ENCODE assay signal across 32 cellular contexts in genomic region chr12:93185369-93185741, GRCh38.
A peak's percentile ranks its signal among the peaks of the same experiment; 100 is the strongest.
DNase-seq lines count a peak whose midpoint lies in the region; ATAC-seq, FAIRE-seq and TF ChIP-seq lines count a peak whose summit lies in the region.
"Had no signal": no experiment of that assay in that cellular context is flagged by ENCODE, and none has a peak within 500 bp of the region (broad histone marks: within the 10 kb centered on the region; RNA-seq: fewer than 3 reads in every experiment).

No MANE protein-coding gene starts in this region.

- DNase-seq in activated CD8-positive, alpha-beta T cell treated with anti-CD3 and anti-CD28 coated beads, Interleukin-2, amount 10 ng/mL, durations not matched to agents 7 days and 5 days = no peak
- no peak for DNase-seq in activated CD8-positive, alpha-beta T cell treated with anti-CD3 and anti-CD28 coated beads for 36 hours
- no peak for DNase-seq in DND-41
- no peak for DNase-seq in GM12878 (ENCODE audit: low read depth, low spot score)
- DNase-seq in upper lobe of left lung = no peak
- no peak for DNase-seq in NCI-H1105 treated with DMSO at 0.1 percent for 48 hours (lab: John Stamatoyannopoulos, UW)
- DNase-seq in vagina (ENCODE audit: extremely low spot score in 2 of 2) = no peak
- DNase-seq: 8988T; activated CD4-positive, alpha-beta T cell treated with anti-CD3 and anti-CD28 coated beads for 4 hours; activated effector memory CD4-positive, alpha-beta T cell treated with anti-CD3 and anti-CD28 coated beads, Interleukin-2, amount 50 U/mL, for 16 hours; activated T-cell treated with anti-CD3 and anti-CD28 coated beads, Interleukin-2, amount 50 U/mL, for 24 hours; aorta; CD4-positive, alpha-beta memory T cell; colonic mucosa; erythroblast; glutamatergic neuron; H7; midbrain; naive thymus-derived CD8-positive, alpha-beta T cell; NCI-H1436; NCI-H2081; NCI-H2227 treated with DMSO at 0.1 percent for 48 hours; NCI-H526; SHP77 treated with DMSO at 0.1 percent for 48 hours; small intestine; stimulated activated naive CD4-positive, alpha-beta T cell treated with Interleukin-2 at 50 U/mL for 16 hours; testis had no signal

- SMC1A ChIA-PET in GM12878 (lab: Charles Lee; ENCODE audit: uncharacterized antibody, unreplicated experiment) = interaction anchor here (0.8 to 4.5 kb wide), 22 partner anchors 9 to 205 kb away, joined by 3 to 39 read pairs (median 4); no protein-coding TSS in a partner anchor

- H3K27ac Mint-ChIP-seq in activated CD8-positive, alpha-beta T cell treated with anti-CD3 and anti-CD28 coated beads, Interleukin-2, amount 10 ng/mL, durations not matched to agents 7 days and 5 days = peak overlapping the region; percentile 17
- H3K27ac Mint-ChIP-seq in activated CD8-positive, alpha-beta T cell treated with anti-CD3 and anti-CD28 coated beads for 36 hours = no peak overlapping the region
- H3K27ac Mint-ChIP-seq in nephron = peak overlapping the region in 2 of 3 experiments; percentile 91 to 95
- H3K27ac Mint-ChIP-seq: activated naive CD8-positive, alpha-beta T cell; activated T-cell treated with anti-CD3 and anti-CD28 coated beads, Interleukin-2, amount 50 U/mL, for 24 hours; CD4-positive, alpha-beta memory T cell had no signal

- FAIRE-seq in GM12878 (lab: Jason Lieb, UNC) = no peak
- FAIRE-seq: GM18507, islet of Langerhans, small intestine, urothelium cell line had no signal

- H3K27me3 Mint-ChIP-seq in activated CD8-positive, alpha-beta T cell treated with anti-CD3 and anti-CD28 coated beads, Interleukin-2, amount 10 ng/mL, durations not matched to agents 7 days and 5 days (ENCODE audit: low read depth) = no peaks in the 10 kb centered on the region
- H3K27me3 Mint-ChIP-seq in activated CD8-positive, alpha-beta T cell treated with anti-CD3 and anti-CD28 coated beads for 36 hours = no peaks in the 10 kb centered on the region
- no peaks in the 10 kb centered on the region for H3K27me3 Mint-ChIP-seq in nephron (ENCODE audit: low read depth)
- H3K27me3 Mint-ChIP-seq: activated naive CD8-positive, alpha-beta T cell; naive thymus-derived CD8-positive, alpha-beta T cell had no signal

- H3K4me3 ChIP-seq in DND-41 (ENCODE audit: low read depth in 1 of 2, low read length in 2 of 2) (no peak overlapping the region), GM12878 (no peak overlapping the region), upper lobe of left lung (no peak overlapping the region), vagina (no peak overlapping the region)
- H3K4me3 ChIP-seq: colonic mucosa, testis had no signal

- H3K4me3 Mint-ChIP-seq in activated CD8-positive, alpha-beta T cell treated with anti-CD3 and anti-CD28 coated beads, Interleukin-2, amount 10 ng/mL, durations not matched to agents 7 days and 5 days = no peak overlapping the region
- H3K4me3 Mint-ChIP-seq in activated CD8-positive, alpha-beta T cell treated with anti-CD3 and anti-CD28 coated beads for 36 hours = no peak overlapping the region
- no peak overlapping the region for H3K4me3 Mint-ChIP-seq in nephron
- H3K4me3 Mint-ChIP-seq: activated naive CD8-positive, alpha-beta T cell; activated T-cell treated with anti-CD3 and anti-CD28 coated beads, Interleukin-2, amount 50 U/mL, for 24 hours; CD4-positive, alpha-beta memory T cell had no signal

- TF ChIP-seq EP300 in GM12878 (IDR thresholded peaks at IDR 0.05; ENCODE audit: borderline replicate concordance in 1 of 2, control insufficient read depth in 1 of 2, low read depth in 2 of 2, low read length in 2 of 2) = no peak
- TF ChIP-seq EP300 in upper lobe of left lung (IDR thresholded peaks at IDR 0.05) = no peak

- H3K9ac ChIP-seq in DND-41 (ENCODE audit: low read depth, low read length) (no peak overlapping the region), GM12878 (ENCODE audit: control insufficient read depth, insufficient read depth, low read length) (no peak overlapping the region)

- H3K36me3 ChIP-seq in DND-41 (ENCODE audit: insufficient read depth, low read length) (no peaks in the 10 kb centered on the region), GM12878 (ENCODE audit: control insufficient read depth in 2 of 2, insufficient read depth in 2 of 2, low read length in 1 of 2) (no peaks in the 10 kb centered on the region), upper lobe of left lung (no peaks in the 10 kb centered on the region), vagina (no peaks in the 10 kb centered on the region)
- H3K36me3 ChIP-seq: colonic mucosa had no signal

- ATAC-seq in activated CD8-positive, alpha-beta T cell treated with anti-CD3 and anti-CD28 coated beads, Interleukin-2, amount 10 ng/mL, durations not matched to agents 7 days and 5 days = no peak
- no peak for ATAC-seq in activated CD8-positive, alpha-beta T cell treated with anti-CD3 and anti-CD28 coated beads for 36 hours
- ATAC-seq in DND-41 (ENCODE audit: insufficient read depth, low read depth) (no peak), GM12878 (no peak), upper lobe of left lung (ENCODE audit: low FRiP score in 2 of 2) (no peak)
- ATAC-seq: naive thymus-derived CD8-positive, alpha-beta T cell had no signal

- CTCF ChIA-PET in activated CD8-positive, alpha-beta T cell treated with anti-CD3 and anti-CD28 coated beads, Interleukin-2, amount 10 ng/mL, durations not matched to agents 7 days and 5 days (lab: Charles Lee) = interaction anchor here (2.1 to 2.2 kb wide), 2 partner anchors 195 to 198 kb away, joined by 5 to 6 read pairs; no protein-coding TSS in a partner anchor
- CTCF ChIA-PET in activated CD8-positive, alpha-beta T cell treated with anti-CD3 and anti-CD28 coated beads for 36 hours (lab: Charles Lee) = interaction anchor here (0.8 to 1.7 kb wide), 3 partner anchors 211 to 916 kb away, joined by 3 to 6 read pairs (median 4); no protein-coding TSS in a partner anchor
- CTCF ChIA-PET in GM12878 (lab: Yijun Ruan, JAX) = interaction anchor here (0.9 to 2.6 kb wide), 6 partner anchors 15 to 212 kb away, joined by 3 to 9 read pairs (median 5); no protein-coding TSS in a partner anchor

- POLR2A ChIA-PET in activated CD8-positive, alpha-beta T cell treated with anti-CD3 and anti-CD28 coated beads, Interleukin-2, amount 10 ng/mL, durations not matched to agents 7 days and 5 days (lab: Charles Lee) = no interaction called here
- POLR2A ChIA-PET in activated CD8-positive, alpha-beta T cell treated with anti-CD3 and anti-CD28 coated beads for 36 hours (lab: Charles Lee) = no interaction called here
- POLR2A ChIA-PET in GM12878 (lab: Charles Lee) = interaction anchor here (0.9 to 1.7 kb wide), 2 partner anchors 8 to 47 kb away, joined by 3 to 4 read pairs; no protein-coding TSS in a partner anchor

- H3K9me3 Mint-ChIP-seq in activated CD8-positive, alpha-beta T cell treated with anti-CD3 and anti-CD28 coated beads, Interleukin-2, amount 10 ng/mL, durations not matched to agents 7 days and 5 days (ENCODE audit: insufficient read depth) = no peaks in the 10 kb centered on the region
- no peaks in the 10 kb centered on the region for H3K9me3 Mint-ChIP-seq in activated CD8-positive, alpha-beta T cell treated with anti-CD3 and anti-CD28 coated beads for 36 hours
- no peaks in the 10 kb centered on the region for H3K9me3 Mint-ChIP-seq in nephron
- H3K9me3 Mint-ChIP-seq: activated T-cell treated with anti-CD3 and anti-CD28 coated beads, Interleukin-2, amount 50 U/mL, for 24 hours; naive thymus-derived CD8-positive, alpha-beta T cell had no signal

- peaks cover 11% of the 10 kb centered on the region for H3K36me3 Mint-ChIP-seq in activated CD8-positive, alpha-beta T cell treated with anti-CD3 and anti-CD28 coated beads, Interleukin-2, amount 10 ng/mL, durations not matched to agents 7 days and 5 days (ENCODE audit: low read depth)
- H3K36me3 Mint-ChIP-seq in activated CD8-positive, alpha-beta T cell treated with anti-CD3 and anti-CD28 coated beads for 36 hours (ENCODE audit: low read depth) = no peaks in the 10 kb centered on the region
- H3K36me3 Mint-ChIP-seq in nephron (ENCODE audit: low read depth) = no peaks in the 10 kb centered on the region
- H3K36me3 Mint-ChIP-seq: activated naive CD8-positive, alpha-beta T cell; CD4-positive, alpha-beta memory T cell; naive thymus-derived CD8-positive, alpha-beta T cell had no signal

- peaks cover 19% of the 10 kb centered on the region for H3K4me1 Mint-ChIP-seq in activated CD8-positive, alpha-beta T cell treated with anti-CD3 and anti-CD28 coated beads, Interleukin-2, amount 10 ng/mL, durations not matched to agents 7 days and 5 days (ENCODE audit: low read depth)
- peaks cover 18% of the 10 kb centered on the region for H3K4me1 Mint-ChIP-seq in activated CD8-positive, alpha-beta T cell treated with anti-CD3 and anti-CD28 coated beads for 36 hours (ENCODE audit: low read depth)
- H3K4me1 Mint-ChIP-seq in nephron = peaks cover 23% of the 10 kb centered on the region

- WGBS in GM12878 (ENCODE audit: insufficient coverage, insufficient replicate concordance, low lambda C conversion rate, missing lambda C conversion rate) = 98% methylated on average over 2 of the region's 2 CpGs
- 91 to 92% methylated on average over 2 of the region's 2 CpGs for WGBS in upper lobe of left lung, 2 donors

- H3K27me3 ChIP-seq in DND-41 (ENCODE audit: insufficient read depth, low read length, poor library complexity) (no peaks in the 10 kb centered on the region), GM12878 (replicated peaks in 1 of 2; ENCODE audit: control insufficient read depth in 2 of 2, insufficient read depth in 2 of 2, low read length in 1 of 2) (no peaks in the 10 kb centered on the region), upper lobe of left lung (no peaks in the 10 kb centered on the region), vagina (no peaks in the 10 kb centered on the region)
- H3K27me3 ChIP-seq: colonic mucosa, testis had no signal

- no peak for TF ChIP-seq RAD21 in GM12878 (IDR thresholded peaks at IDR 0.05; ENCODE audit: insufficient read depth, low read depth, low read length)

- H3K4me2 ChIP-seq in DND-41 (ENCODE audit: insufficient read depth, low read length) (no peak overlapping the region), GM12878 (ENCODE audit: control insufficient read depth, insufficient read depth) (no peak overlapping the region)

- H2AFZ ChIP-seq in DND-41 (ENCODE audit: low read depth, low read length) (peak overlapping the region; percentile 58), GM12878 (ENCODE audit: control insufficient read depth, low read depth, low read length) (peak overlapping the region; percentile 50)

- in situ Hi-C loops in GM12878 (cut with MboI) = no loop called here

- TF ChIP-seq POLR2A in GM12878 (IDR thresholded peaks at IDR 0.05; ENCODE audit: low read depth, low read length) (no peak), upper lobe of left lung (IDR thresholded peaks at IDR 0.05) (no peak), vagina (IDR thresholded peaks at IDR 0.05) (no peak)

- intact Hi-C loops in activated CD8-positive, alpha-beta T cell treated with anti-CD3 and anti-CD28 coated beads for 36 hours (cut with micrococcal nuclease) = no loop called here
- intact Hi-C loops in GM12878 (cut with micrococcal nuclease; ENCODE audit: unreplicated experiment) (no loop called here), vagina (cut with DNase I) (no loop called here)

- no peaks in the 10 kb centered on the region for H3K9me3 ChIP-seq in DND-41 (ENCODE audit: insufficient read depth, low read length, severe bottlenecking)
- H3K9me3 ChIP-seq in GM12878 (replicated peaks; ENCODE audit: control insufficient read depth, insufficient read depth, low read length) = no peaks in the 10 kb centered on the region; the same call in 2 of the 3 replicates
- no peaks in the 10 kb centered on the region for H3K9me3 ChIP-seq in upper lobe of left lung
- no peaks in the 10 kb centered on the region for H3K9me3 ChIP-seq in vagina
- H3K9me3 ChIP-seq: colonic mucosa, testis had no signal

- no peak overlapping the region for H3K27ac ChIP-seq in DND-41 (ENCODE audit: low read length)
- H3K27ac ChIP-seq in GM12878 (ENCODE audit: control insufficient read depth, insufficient read depth) = peak overlapping the region; percentile 86; the same call in 1 of the 2 replicates
- peak overlapping the region in 1 of 4 donors; percentile 77 for H3K27ac ChIP-seq in upper lobe of left lung
- H3K27ac ChIP-seq in vagina = no peak overlapping the region

- no TSS peak for BruUV-seq in GM12878 (replicated peaks; lab: Mats Ljungman, UMichigan)

- H3K4me1 ChIP-seq in DND-41 (ENCODE audit: insufficient read depth, low read length) (peaks cover 11% of the 10 kb centered on the region), GM12878 (ENCODE audit: control insufficient read depth, insufficient read depth, low read length) (peaks cover 25% of the 10 kb centered on the region), upper lobe of left lung (peaks cover 0 to 8% (median 4%) of the 10 kb centered on the region in 4 donors), vagina (peaks cover 21% of the 10 kb centered on the region)
- H3K4me1 ChIP-seq: colonic mucosa had no signal

- RAD21 ChIA-PET in GM12878 (lab: Charles Lee; ENCODE audit: unreplicated experiment) = interaction anchor here (0.7 to 3.8 kb wide), 7 partner anchors 18 to 198 kb away, joined by 3 to 17 read pairs (median 3); no protein-coding TSS in a partner anchor

- H3K79me2 ChIP-seq in DND-41 (ENCODE audit: insufficient read depth, low read length) = no peaks in the 10 kb centered on the region
- no peaks in the 10 kb centered on the region for H3K79me2 ChIP-seq in GM12878 (ENCODE audit: control insufficient read depth, insufficient read depth, low read length)

- H4K20me1 ChIP-seq in DND-41 (ENCODE audit: insufficient read depth, low read length) (no peaks in the 10 kb centered on the region), GM12878 (ENCODE audit: control insufficient read depth, insufficient read depth) (no peaks in the 10 kb centered on the region)

- TF ChIP-seq CTCF in activated CD8-positive, alpha-beta T cell treated with anti-CD3 and anti-CD28 coated beads for 36 hours (IDR thresholded peaks at IDR 0.05) = no peak
- no peak for TF ChIP-seq CTCF in DND-41 (IDR thresholded peaks at IDR 0.05; ENCODE audit: borderline replicate concordance, extremely low read depth, low read length, poor library complexity, severe bottlenecking)
- TF ChIP-seq CTCF in GM12878 (IDR thresholded peaks at IDR 0.05 in 2 of 3, conservative IDR thresholded peaks at IDR 0.05 in 1 of 3; ENCODE audit: control insufficient read depth in 2 of 3, extremely low read depth in 1 of 3, insufficient read depth in 1 of 3, low read depth in 3 of 3, low read length in 3 of 3) = no peak
- no peak for TF ChIP-seq CTCF in nephron (IDR thresholded peaks at IDR 0.05; ENCODE audit: unreplicated experiment in 3 of 3)
- no peak for TF ChIP-seq CTCF in upper lobe of left lung (IDR thresholded peaks at IDR 0.05)
- no peak for TF ChIP-seq CTCF in vagina (IDR thresholded peaks at IDR 0.05)
